ENCODE assay signal across 19 cellular contexts in genomic region chrX:16578218-16578617, GRCh38.
DNase-seq lines count a peak whose midpoint lies in the region; ATAC-seq and TF ChIP-seq lines count a peak whose summit lies in the region.
"Had no signal": no experiment of that assay in that cellular context is flagged by ENCODE, and none has a peak within 500 bp of the region (broad histone marks: within the 10 kb centered on the region; RNA-seq: fewer than 3 reads in every experiment).

No MANE protein-coding gene starts in this region.

- H2AFZ ChIP-seq in PC-3 (ENCODE audit: low read length) (no peak overlapping the region), fibroblast of lung (ENCODE audit: low read length) (no peak overlapping the region)

- POLR2A ChIA-PET in PC-3 (lab: Charles Lee; ENCODE audit: unreplicated experiment) = no interaction called here

- no peaks in the 10 kb centered on the region for H3F3A ChIP-seq in PC-3 (ENCODE audit: low read length, unreplicated experiment)

- H2BK120ac ChIP-seq in mesendoderm (ENCODE audit: low read depth, low read length) = no peak overlapping the region

- H3K56ac ChIP-seq in mesendoderm (ENCODE audit: low read length) = no peak overlapping the region

- H3K9me2 ChIP-seq in PC-3 (replicated peaks; ENCODE audit: low read length) = no peaks in the 10 kb centered on the region

- H4K20me1 ChIP-seq in PC-3 (ENCODE audit: low read length) = no peaks in the 10 kb centered on the region
- H4K20me1 ChIP-seq in fibroblast of lung (ENCODE audit: control insufficient read depth, extremely low read depth, insufficient read depth, low read length) = no peaks in the 10 kb centered on the region

- H4K5ac ChIP-seq in mesendoderm (ENCODE audit: low read length) = no peak overlapping the region

- H3K79me2 ChIP-seq in PC-3 (ENCODE audit: low read length) = no peaks in the 10 kb centered on the region
- no peaks in the 10 kb centered on the region for H3K79me2 ChIP-seq in fibroblast of lung (ENCODE audit: control insufficient read depth, insufficient read depth, low read length)
- no peaks in the 10 kb centered on the region for H3K79me2 ChIP-seq in mesendoderm (ENCODE audit: control insufficient read depth, insufficient read depth, low read length)

- H2BK5ac ChIP-seq in mesendoderm (ENCODE audit: low read length) = no peak overlapping the region

- TF ChIP-seq CTCF in PC-3 (conservative IDR thresholded peaks at IDR 0.05; ENCODE audit: low read depth, low read length) (no peak), fibroblast of lung (conservative IDR thresholded peaks at IDR 0.05 in 1 of 2, IDR thresholded peaks at IDR 0.05 in 1 of 2; ENCODE audit: low read depth in 1 of 2, low read length in 2 of 2) (no peak), lower lobe of right lung (IDR thresholded peaks at IDR 0.05) (no peak)

- H3K27me3 ChIP-seq in PC-3 (ENCODE audit: low read length) = no peaks in the 10 kb centered on the region
- no peaks in the 10 kb centered on the region for H3K27me3 ChIP-seq in fibroblast of lung (ENCODE audit: control insufficient read depth, insufficient read depth, low read length)
- H3K27me3 ChIP-seq in mesendoderm (ENCODE audit: insufficient read depth, low read length, poor library complexity) = no peaks in the 10 kb centered on the region
- no peaks in the 10 kb centered on the region for H3K27me3 ChIP-seq in lower lobe of right lung (ENCODE audit: low read depth)
- H3K27me3 ChIP-seq: BE2C, tibial artery had no signal

- no CpG with 5 or more reads among the region's 2 CpGs for WGBS in mesendoderm (ENCODE audit: extremely low coverage, insufficient coverage, low lambda C conversion rate)

- H3K36me3 ChIP-seq in ES-I3 (ENCODE audit: insufficient read depth, low read length) (peaks cover 5% of the 10 kb centered on the region; the same call in 1 of the 2 replicates), PC-3 (ENCODE audit: low read depth, low read length) (no peaks in the 10 kb centered on the region), fibroblast of lung (ENCODE audit: control insufficient read depth, insufficient read depth, low read length) (no peaks in the 10 kb centered on the region), mesendoderm (ENCODE audit: control insufficient read depth, insufficient read depth, low read length) (no peaks in the 10 kb centered on the region), lower lobe of right lung (no peaks in the 10 kb centered on the region)
- H3K36me3 ChIP-seq: BE2C, left ventricle myocardium inferior, tibial artery had no signal

- DNase-seq in PC-3 (peak; percentile 43), fibroblast of lung (ENCODE audit: low read depth in 2 of 2) (peak; percentile 13 to 35), mesendoderm (peak; percentile 72), left cardiac atrium (no peak), lower lobe of right lung (no peak)
- DNase-seq: activated B cell treated with CpG ODN at 0.5 μM for 24 hours; activated CD8-positive, alpha-beta memory T cell treated with anti-CD3 and anti-CD28 coated beads for 24 hours; activated naive CD8-positive, alpha-beta T cell treated with anti-CD3 and anti-CD28 coated beads, Interleukin-2, amount 10 ng/mL, durations not matched to agents 7 days and 5 days; BE2C; central memory CD4-positive, alpha-beta T cell; Karpas-422; left ventricle myocardium inferior; naive B cell; NCI-H1436 treated with DMSO at 0.1 percent for 48 hours; Right ventricle myocardium superior; tibial artery had no signal

- H3K79me1 ChIP-seq in mesendoderm (ENCODE audit: low read length) = no peaks in the 10 kb centered on the region

- peak overlapping the region; percentile 47 for H3K9ac ChIP-seq in ES-I3 (ENCODE audit: low read depth, low read length)
- H3K9ac ChIP-seq in PC-3 (ENCODE audit: low read length) = no peak overlapping the region
- no peak overlapping the region for H3K9ac ChIP-seq in fibroblast of lung (ENCODE audit: insufficient read depth, low read length)
- no peak overlapping the region for H3K9ac ChIP-seq in mesendoderm (ENCODE audit: low read length)

- H3K9me3 ChIP-seq in ES-I3 (ENCODE audit: control insufficient read depth, insufficient read depth, low read length) (peaks cover 23% of the 10 kb centered on the region), PC-3 (ENCODE audit: low read length) (no peaks in the 10 kb centered on the region), fibroblast of lung (ENCODE audit: control insufficient read depth, insufficient read depth, low read depth, low read length) (no peaks in the 10 kb centered on the region), lower lobe of right lung (no peaks in the 10 kb centered on the region)
- H3K9me3 ChIP-seq: BE2C had no signal

- peak overlapping the region; percentile 60 for H3K18ac ChIP-seq in mesendoderm (ENCODE audit: low read length)

- ATAC-seq in PC-3 = no peak
- no peak for ATAC-seq in GM21723 (IDR thresholded peaks at IDR 0.05; ENCODE audit: unreplicated experiment)
- no peak for ATAC-seq in left cardiac atrium
- no peak for ATAC-seq in HG02763 (IDR thresholded peaks at IDR 0.05; ENCODE audit: unreplicated experiment)
- ATAC-seq in lower lobe of right lung = no peak

- H4K8ac ChIP-seq in mesendoderm (ENCODE audit: low read depth, low read length) = no peak overlapping the region

- no peak overlapping the region for H3K27ac ChIP-seq in PC-3 (ENCODE audit: low read length)
- H3K27ac ChIP-seq in fibroblast of lung (ENCODE audit: insufficient read depth, low read length) = no peak overlapping the region
- H3K27ac ChIP-seq in mesendoderm (ENCODE audit: low read depth, low read length) = peak overlapping the region; percentile 84
- no peak overlapping the region for H3K27ac ChIP-seq in lower lobe of right lung
- H3K27ac ChIP-seq: left ventricle myocardium inferior, tibial artery had no signal

- H3K4me1 ChIP-seq in ES-I3 (ENCODE audit: insufficient read depth, low read length) (peaks cover 4% of the 10 kb centered on the region), PC-3 (ENCODE audit: insufficient read depth, low read length) (peaks cover 7% of the 10 kb centered on the region; the same call in 1 of the 2 replicates), fibroblast of lung (ENCODE audit: control insufficient read depth, extremely low read depth, insufficient read depth, low read length) (no peaks in the 10 kb centered on the region), mesendoderm (ENCODE audit: control insufficient read depth, low read depth, low read length) (no peaks in the 10 kb centered on the region), lower lobe of right lung (no peaks in the 10 kb centered on the region)
- H3K4me1 ChIP-seq: BE2C, left ventricle myocardium inferior, tibial artery had no signal

- intact Hi-C loops in PC-3 (cut with micrococcal nuclease) (no loop called here), left cardiac atrium (cut with DNase I) (no loop called here), lower lobe of right lung (cut with DNase I) (no loop called here)

- no peak overlapping the region for H3K23ac ChIP-seq in mesendoderm (ENCODE audit: low read length)

- no TSS peak for BruUV-seq in PC-3 (replicated peaks; lab: Mats Ljungman, UMichigan)

- H3K4ac ChIP-seq in mesendoderm (ENCODE audit: low read depth, low read length) = no peak overlapping the region

- H3K4me3 ChIP-seq in PC-3 (ENCODE audit: low read length) = no peak overlapping the region
- H3K4me3 ChIP-seq in fibroblast of lung (replicated peaks in 1 of 4; ENCODE audit: control extremely low read depth in 1 of 4, insufficient read depth in 1 of 4, low read depth in 3 of 4, low read length in 4 of 4) = no peak overlapping the region
- H3K4me3 ChIP-seq in mesendoderm (ENCODE audit: low read length) = no peak overlapping the region
- no peak overlapping the region for H3K4me3 ChIP-seq in lower lobe of right lung
- H3K4me3 ChIP-seq: left ventricle myocardium inferior, tibial artery had no signal

- H2BK15ac ChIP-seq in mesendoderm (replicated peaks; ENCODE audit: low read depth) = no peak overlapping the region

- CTCF ChIA-PET in PC-3 (lab: Charles Lee) = interaction anchor here (0.6 kb wide), 2 partner anchors 141 to 554 kb away, joined by 3 read pairs; no protein-coding TSS in a partner anchor

- H3K4me2 ChIP-seq in PC-3 (ENCODE audit: low read length) (no peak overlapping the region), fibroblast of lung (ENCODE audit: extremely low read depth, insufficient read depth, low read length) (no peak overlapping the region), mesendoderm (ENCODE audit: low read length) (no peak overlapping the region)

- no peak overlapping the region for H2AK5ac ChIP-seq in mesendoderm (ENCODE audit: low read length)

Comparison
In these comparisons a context has a peak if more than half of its experiments do, and no peak if none do; other contexts are left out.
1. DNase-seq: peak in PC-3 (single experiment), fibroblast of lung (2 of 2) and mesendoderm (single experiment); none in left cardiac atrium (single experiment) and lower lobe of right lung (single experiment).